In genomic region chr3:127997961-127998360, GRCh38 we compare ENCODE assay signal across 1 cellular context.
A peak's percentile ranks its signal among the peaks of the same experiment; 100 is the strongest.
TF ChIP-seq lines count a peak whose summit lies in the region.

No MANE protein-coding gene starts in this region.

TF ChIP-seq in HepG2, 621 proteins besides CTCF, POLR2A, EP300 and RAD21 (continued from another document and continues in another):
- TF ChIP-seq TFE3 (CRISPR knock-in tag; IDR thresholded peaks at IDR 0.05) = peak; percentile 95
- TF ChIP-seq USF2 (IDR thresholded peaks at IDR 0.05; ENCODE audit: low read depth, low read length) = peak; percentile 68
- peak; percentile 59; the same call in 1 of the 2 replicates for TF ChIP-seq USF2 (CRISPR knock-in tag; IDR thresholded peaks at IDR 0.05; ENCODE audit: borderline replicate concordance)
- TF ChIP-seq TCF7 (IDR thresholded peaks at IDR 0.05; ENCODE audit: low read depth) = peak; percentile 13; the same call in 1 of the 2 replicates
- peak; percentile 56 for TF ChIP-seq ZNF781 (CRISPR knock-in tag; IDR thresholded peaks at IDR 0.05; ENCODE audit: borderline replicate concordance, not compliant biosample characterization)
- peak; percentile 44; the same call in 1 of the 2 replicates for TF ChIP-seq ZSCAN31 (CRISPR knock-in tag; IDR thresholded peaks at IDR 0.05; ENCODE audit: low read depth)
- TF ChIP-seq ZBTB4 (CRISPR knock-in tag; IDR thresholded peaks at IDR 0.05; ENCODE audit: borderline replicate concordance) = peak; percentile 56; the same call in 1 of the 2 replicates
- peak; percentile 89 for TF ChIP-seq FOXA3 (CRISPR knock-in tag; IDR thresholded peaks at IDR 0.05)
- peak; percentile 67; the same call in 1 of the 2 replicates for TF ChIP-seq ZNF512B (CRISPR knock-in tag; IDR thresholded peaks at IDR 0.05; ENCODE audit: borderline replicate concordance)
- TF ChIP-seq XRCC5 (optimal IDR thresholded peaks at IDR 0.05; ENCODE audit: low read length) = peak; percentile 73
- peak; percentile 69 to 76 for TF ChIP-seq NR2F1 (CRISPR knock-in tag; IDR thresholded peaks at IDR 0.05)
- TF ChIP-seq ZNF331 (CRISPR knock-in tag; IDR thresholded peaks at IDR 0.05) = peak; percentile 98
- peak; percentile 50; the same call in 1 of the 2 replicates for TF ChIP-seq ELF1 (CRISPR knock-in tag; IDR thresholded peaks at IDR 0.05)
- TF ChIP-seq MYPOP (CRISPR knock-in tag; IDR thresholded peaks at IDR 0.05) = 0 out of 2 replicates have a peak, but pooled peaks have one; percentile 22
- no peak for TF ChIP-seq ZNF563 (CRISPR knock-in tag; IDR thresholded peaks at IDR 0.05)
- TF ChIP-seq HINFP (CRISPR knock-in tag; IDR thresholded peaks at IDR 0.05; ENCODE audit: low read depth) = 0 out of 2 replicates have a peak, but pooled peaks have one; percentile 57
- peak; percentile 45; the same call in 1 of the 2 replicates for TF ChIP-seq NR2C2 (CRISPR knock-in tag; IDR thresholded peaks at IDR 0.05; ENCODE audit: borderline replicate concordance)
- TF ChIP-seq ATF4 (CRISPR knock-in tag; IDR thresholded peaks at IDR 0.05) = peak in 1 of 2 experiments; percentile 74; a peak in 2 of 4 replicates
- peak; percentile 76; the same call in 1 of the 2 replicates for TF ChIP-seq ZNF335 (CRISPR knock-in tag; IDR thresholded peaks at IDR 0.05)
- 0 out of 2 replicates have a peak, but pooled peaks have one; percentile 25 for TF ChIP-seq ZNF34 (CRISPR knock-in tag; IDR thresholded peaks at IDR 0.05; ENCODE audit: borderline replicate concordance)
- TF ChIP-seq ZNF317 (CRISPR knock-in tag; IDR thresholded peaks at IDR 0.05) = peak; percentile 60; the same call in 1 of the 2 replicates
- peak; percentile 72; the same call in 1 of the 2 replicates for TF ChIP-seq GZF1 (CRISPR knock-in tag; IDR thresholded peaks at IDR 0.05)
- TF ChIP-seq ZFP36L1 (CRISPR knock-in tag; IDR thresholded peaks at IDR 0.05) = peak; percentile 79; the same call in 1 of the 2 replicates
- peak; percentile 60; the same call in 1 of the 2 replicates for TF ChIP-seq PATZ1 (CRISPR knock-in tag; IDR thresholded peaks at IDR 0.05)
- peak; percentile 52; the same call in 1 of the 2 replicates for TF ChIP-seq REPIN1 (CRISPR knock-in tag; IDR thresholded peaks at IDR 0.05; ENCODE audit: borderline replicate concordance, low read depth)
- no peak for TF ChIP-seq ZNF639 (CRISPR knock-in tag; conservative IDR thresholded peaks at IDR 0.05)
- peak; percentile 63; the same call in 1 of the 2 replicates for TF ChIP-seq THAP11 (CRISPR knock-in tag; IDR thresholded peaks at IDR 0.05)
